Comparison of ENCODE assay signal across 30 cellular contexts in the genomic region with DNA sequence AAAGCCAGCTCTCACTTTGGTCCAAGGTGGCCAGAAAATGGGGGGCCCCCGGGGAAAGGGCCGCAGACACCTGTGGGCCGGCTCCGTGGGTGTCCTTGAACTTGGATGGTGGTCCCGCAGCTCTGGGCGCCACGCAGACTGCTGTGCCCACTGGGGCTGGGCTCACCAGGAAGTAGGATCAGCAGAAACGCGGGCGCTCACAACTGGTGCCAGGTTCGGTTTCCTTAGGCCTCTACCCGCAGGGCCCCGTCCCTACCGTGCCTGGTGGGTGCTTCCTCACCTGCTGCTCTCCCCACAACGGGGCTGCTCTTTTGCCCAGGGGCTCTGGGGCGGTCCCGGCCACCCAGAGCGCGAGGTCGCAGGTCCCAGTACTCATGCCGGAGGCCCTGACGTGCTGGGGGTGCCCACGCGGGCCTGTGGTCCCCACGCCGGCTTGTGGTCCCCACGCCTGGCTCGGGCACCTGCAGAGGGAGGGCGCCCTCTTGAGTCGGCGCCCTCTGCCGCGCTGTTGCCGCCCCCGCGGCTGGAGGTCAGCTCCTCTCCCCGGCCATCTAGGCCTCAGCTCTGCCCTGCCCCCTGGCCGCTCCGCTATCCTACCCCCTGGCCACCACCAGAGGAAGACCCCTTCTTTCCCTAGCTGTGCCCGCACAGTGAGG.
"Had no signal": no experiment of that assay in that cellular context is flagged by ENCODE, and none has a peak within 500 bp of the region (broad histone marks: within the 10 kb centered on the region; RNA-seq: fewer than 3 reads in every experiment).

No MANE protein-coding gene starts in this region.

- H3K4me2 ChIP-seq: SK-N-SH had no signal

- H3K4me3 Mint-ChIP-seq: activated CD4-positive, alpha-beta T cell treated with anti-CD3 and anti-CD28 coated beads, Interleukin-2, amount 10 ng/mL, durations not matched to agents 24 days and 14 days; activated CD8-positive, alpha-beta T cell treated with anti-CD3 and anti-CD28 coated beads for 36 hours; activated naive CD4-positive, alpha-beta T cell treated with anti-CD3 and anti-CD28 coated beads, Interleukin-2, amount 50 U/mL, for 24 hours; activated naive CD8-positive, alpha-beta T cell treated with anti-CD3 and anti-CD28 coated beads, Interleukin-2, amount 10 ng/mL, durations not matched to agents 7 days and 5 days; activated T-cell treated with anti-CD3 and anti-CD28 coated beads, Interleukin-2, amount 50 U/mL, for 72 hours; activated T-helper 17 cell treated with anti-CD3 and anti-CD28 coated beads, Interleukin-2, amount 50 U/mL, for 72 hours; T-helper 1 cell treated with Interleukin-12 subunit alpha and Interleukin-12 subunit beta and Interleukin-4 antibody, amounts not matched to agents 30 μg/mL and 1 μg/mL, for 36 hours; T-helper 2 cell treated with Interferon-gamma antibody and Interleukin-4, amounts not matched to agents 5 μg/mL and 100 μg/mL, for 36 hours had no signal

- DNase-seq: activated CD4-positive, alpha-beta T cell treated with anti-CD3 and anti-CD28 coated beads, Interleukin-2, amount 10 ng/mL, durations not matched to agents 24 days and 14 days; activated CD4-positive, alpha-beta T cell treated with anti-CD3 and anti-CD28 coated beads, Interleukin-2, amount 50 U/mL, for 4 hours; activated CD8-positive, alpha-beta T cell treated with anti-CD3 and anti-CD28 coated beads for 36 hours; activated gamma-delta T cell; activated naive CD4-positive, alpha-beta T cell treated with Interleukin-2 at 50 U/mL for 16 hours; activated naive CD8-positive, alpha-beta T cell treated with anti-CD3 and anti-CD28 coated beads, Interleukin-2, amount 10 ng/mL, durations not matched to agents 7 days and 5 days; activated T-cell treated with anti-CD3 and anti-CD28 coated beads, Interleukin-2, amount 50 U/mL, for 1 hour; activated T-cell treated with anti-CD3 and anti-CD28 coated beads, Interleukin-2, amount 50 U/mL, for 72 hours; adrenal gland; body of pancreas; Kasumi-1; KG1; MG63; NCI-H1048; NCI-H1105 treated with DMSO at 0.1 percent for 48 hours; NCI-H1436; NCI-H1694; NCI-H1930; NCI-H2081 treated with DMSO at 0.1 percent for 48 hours; NCI-H345; NCI-H524 treated with DMSO at 0.1 percent for 48 hours; SHP77 treated with DMSO at 0.1 percent for 48 hours; SK-N-SH had no signal

- H3K36me3 Mint-ChIP-seq: activated naive CD4-positive, alpha-beta T cell treated with anti-CD3 and anti-CD28 coated beads, Interleukin-2, amount 50 U/mL, for 24 hours; activated naive CD8-positive, alpha-beta T cell treated with anti-CD3 and anti-CD28 coated beads, Interleukin-2, amount 10 ng/mL, durations not matched to agents 7 days and 5 days had no signal

- H3K27me3 Mint-ChIP-seq: activated CD4-positive, alpha-beta T cell treated with anti-CD3 and anti-CD28 coated beads, Interleukin-2, amount 10 ng/mL, durations not matched to agents 24 days and 14 days; activated CD8-positive, alpha-beta T cell treated with anti-CD3 and anti-CD28 coated beads for 36 hours; activated naive CD4-positive, alpha-beta T cell treated with anti-CD3 and anti-CD28 coated beads, Interleukin-2, amount 50 U/mL, for 24 hours; activated naive CD8-positive, alpha-beta T cell treated with anti-CD3 and anti-CD28 coated beads, Interleukin-2, amount 10 ng/mL, durations not matched to agents 7 days and 5 days; activated T-helper 17 cell treated with anti-CD3 and anti-CD28 coated beads, Interleukin-2, amount 50 U/mL, for 72 hours had no signal

- ATAC-seq: activated CD8-positive, alpha-beta T cell treated with anti-CD3 and anti-CD28 coated beads for 36 hours; activated T-cell treated with anti-CD3 and anti-CD28 coated beads, Interleukin-2, amount 50 U/mL, for 72 hours; activated T-helper 17 cell treated with anti-CD3 and anti-CD28 coated beads, Interleukin-2, amount 50 U/mL, for 72 hours; body of pancreas; Panc1 had no signal

- H3K27ac Mint-ChIP-seq: activated CD4-positive, alpha-beta T cell treated with anti-CD3 and anti-CD28 coated beads, Interleukin-2, amount 10 ng/mL, durations not matched to agents 24 days and 14 days; activated CD8-positive, alpha-beta T cell treated with anti-CD3 and anti-CD28 coated beads for 36 hours; activated naive CD4-positive, alpha-beta T cell treated with anti-CD3 and anti-CD28 coated beads, Interleukin-2, amount 50 U/mL, for 24 hours; activated naive CD8-positive, alpha-beta T cell treated with anti-CD3 and anti-CD28 coated beads, Interleukin-2, amount 10 ng/mL, durations not matched to agents 7 days and 5 days; activated T-cell treated with anti-CD3 and anti-CD28 coated beads, Interleukin-2, amount 50 U/mL, for 72 hours; activated T-helper 17 cell treated with anti-CD3 and anti-CD28 coated beads, Interleukin-2, amount 50 U/mL, for 72 hours; T-helper 1 cell treated with Interleukin-12 subunit alpha and Interleukin-12 subunit beta and Interleukin-4 antibody, amounts not matched to agents 30 μg/mL and 1 μg/mL, for 36 hours; T-helper 2 cell treated with Interferon-gamma antibody and Interleukin-4, amounts not matched to agents 5 μg/mL and 100 μg/mL, for 36 hours had no signal

- H3K4me1 Mint-ChIP-seq: activated CD4-positive, alpha-beta T cell treated with anti-CD3 and anti-CD28 coated beads, Interleukin-2, amount 10 ng/mL, durations not matched to agents 24 days and 14 days; activated naive CD4-positive, alpha-beta T cell treated with anti-CD3 and anti-CD28 coated beads, Interleukin-2, amount 50 U/mL, for 24 hours; activated naive CD8-positive, alpha-beta T cell treated with anti-CD3 and anti-CD28 coated beads, Interleukin-2, amount 10 ng/mL, durations not matched to agents 7 days and 5 days; activated T-helper 17 cell treated with anti-CD3 and anti-CD28 coated beads, Interleukin-2, amount 50 U/mL, for 72 hours had no signal

- H3K9ac ChIP-seq: SK-N-SH had no signal

- H3K4me3 ChIP-seq: adrenal gland, body of pancreas, breast epithelium, MG63, SJSA1 had no signal

- H3K36me3 ChIP-seq: adrenal gland, breast epithelium, MG63, SJSA1 had no signal

- H3K27me3 ChIP-seq: adrenal gland, body of pancreas, breast epithelium, MG63, SJSA1 had no signal

- H3K9me3 Mint-ChIP-seq: activated CD4-positive, alpha-beta T cell treated with anti-CD3 and anti-CD28 coated beads, Interleukin-2, amount 10 ng/mL, durations not matched to agents 24 days and 14 days; activated CD8-positive, alpha-beta T cell treated with anti-CD3 and anti-CD28 coated beads for 36 hours; activated naive CD4-positive, alpha-beta T cell treated with anti-CD3 and anti-CD28 coated beads, Interleukin-2, amount 50 U/mL, for 24 hours; activated T-cell treated with anti-CD3 and anti-CD28 coated beads, Interleukin-2, amount 50 U/mL, for 72 hours; activated T-helper 17 cell treated with anti-CD3 and anti-CD28 coated beads, Interleukin-2, amount 50 U/mL, for 72 hours; T-helper 1 cell treated with Interleukin-12 subunit alpha and Interleukin-12 subunit beta and Interleukin-4 antibody, amounts not matched to agents 30 μg/mL and 1 μg/mL, for 36 hours had no signal

- H3K9me3 ChIP-seq: adrenal gland, body of pancreas, MG63, SJSA1, SK-N-SH had no signal

- H3K4me1 ChIP-seq: adrenal gland, body of pancreas, breast epithelium, SJSA1 had no signal

- H3K27ac ChIP-seq: adrenal gland, body of pancreas, breast epithelium, SJSA1 had no signal
